ENCODE assay signal across 1 cellular context in genomic region chr5:110738812-110739651, GRCh38.
A peak's percentile ranks its signal among the peaks of the same experiment; 100 is the strongest.
TF ChIP-seq lines count a peak whose summit lies in the region.

Gene SLC25A46 (plus strand): TSS chr5:110739007. CDS start chr5:110739120, 113 bp downstream.

TF ChIP-seq in A549, 52 proteins besides CTCF, POLR2A, EP300 and RAD21 (continued from another document):
- TF ChIP-seq REST (IDR thresholded peaks at IDR 0.05) (no peak), POLR2AphosphoS2 (conservative IDR thresholded peaks at IDR 0.05; ENCODE audit: low read length) (no peak), SMC3 (IDR thresholded peaks at IDR 0.05) (no peak), EHF (CRISPR knock-in tag; IDR thresholded peaks at IDR 0.05) (no peak), USF2 (IDR thresholded peaks at IDR 0.05) (peak; percentile 96), MAFK (IDR thresholded peaks at IDR 0.05; ENCODE audit: partially characterized antibody) (no peak), MAZ (IDR thresholded peaks at IDR 0.05; ENCODE audit: borderline replicate concordance, low read depth, low read length) (no peak), CEBPB (IDR thresholded peaks at IDR 0.05) (no peak), HOXB5 (CRISPR knock-in tag; IDR thresholded peaks at IDR 0.05) (no peak), RNF2 (IDR thresholded peaks at IDR 0.05; ENCODE audit: borderline replicate concordance, low read depth) (no peak), FOSB (CRISPR knock-in tag; IDR thresholded peaks at IDR 0.05) (no peak), SREBF2 (IDR thresholded peaks at IDR 0.05) (no peak), JUN (IDR thresholded peaks at IDR 0.05) (peak; percentile 33 to 75; a peak in 3 of 5 replicates)
- TF ChIP-seq, protein P1, sequence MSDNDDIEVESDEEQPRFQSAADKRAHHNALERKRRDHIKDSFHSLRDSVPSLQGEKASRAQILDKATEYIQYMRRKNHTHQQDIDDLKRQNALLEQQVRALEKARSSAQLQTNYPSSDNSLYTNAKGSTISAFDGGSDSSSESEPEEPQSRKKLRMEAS (IDR thresholded peaks at IDR 0.05) = peak; percentile 77
